Comparison of ENCODE assay signal across 9 cellular contexts in the genomic region with DNA sequence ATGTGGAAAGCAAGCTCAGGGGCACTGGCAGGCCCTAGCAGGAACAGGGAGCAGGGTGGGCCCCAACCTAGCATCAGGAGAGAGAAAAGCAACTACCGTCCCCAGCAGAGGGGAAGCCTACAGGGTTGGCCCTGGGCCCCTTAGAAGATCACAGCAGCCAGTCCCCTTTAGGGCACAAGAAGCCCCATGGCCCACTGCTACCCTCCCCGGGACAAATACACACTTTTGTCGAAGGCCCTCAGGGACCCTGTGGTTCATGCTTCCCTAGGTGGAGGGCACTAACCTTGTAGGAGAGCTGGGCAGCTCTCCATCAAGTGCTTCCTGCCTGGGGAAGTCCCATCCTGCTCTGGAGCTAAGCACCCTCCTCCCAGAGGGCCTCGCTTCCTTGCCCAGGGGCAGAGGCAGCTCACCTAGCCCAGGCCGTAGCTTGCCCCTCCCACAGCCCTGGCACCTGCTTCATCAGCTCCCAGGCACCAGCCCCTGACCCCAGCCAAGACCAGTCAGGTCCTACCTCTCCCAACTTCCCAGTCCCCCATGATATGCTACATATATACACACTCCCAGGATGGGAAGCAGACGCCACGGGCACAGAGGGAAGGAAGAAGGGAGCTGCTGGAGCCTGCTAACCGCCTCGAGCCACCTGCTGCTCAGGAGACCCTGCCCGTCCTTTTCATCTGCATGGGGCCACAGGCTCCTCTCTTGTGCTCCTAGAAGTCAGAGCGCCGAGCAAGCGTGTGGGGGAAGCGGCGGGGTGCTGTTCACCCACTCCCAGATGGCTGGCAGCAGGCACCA. TPM values are rescaled to one million over a fixed set of nuclear protein-coding genes. Genes with fewer than 3 reads are reported as not detected.
DNase-seq lines count a peak whose midpoint lies in the region; ATAC-seq lines count a peak whose summit lies in the region.
"Had no signal": no experiment of that assay in that cellular context is flagged by ENCODE, and none has a peak within 500 bp of the region (broad histone marks: within the 10 kb centered on the region; RNA-seq: fewer than 3 reads in every experiment).

No MANE protein-coding gene starts in this region.

- peaks cover 23% of the 10 kb centered on the region for H3K4me1 ChIP-seq in rectal smooth muscle tissue (ENCODE audit: control insufficient read depth, insufficient read depth, low read length)

- peak overlapping the region; percentile 52 for H3K27ac Mint-ChIP-seq in central memory CD8-positive, alpha-beta T cell (ENCODE audit: low read depth)

- H3K4me3 ChIP-seq in H7 (ENCODE audit: insufficient read depth, low read depth, low read length) (no peak overlapping the region), rectal smooth muscle tissue (ENCODE audit: low read length) (no peak overlapping the region)

- peaks cover 75% of the 10 kb centered on the region for H3K36me3 Mint-ChIP-seq in central memory CD8-positive, alpha-beta T cell (ENCODE audit: insufficient read depth)

- no peak for ATAC-seq in central memory CD8-positive, alpha-beta T cell (replicated peaks; ENCODE audit: extremely low read depth, poor library complexity, severe bottlenecking)
- no peak for ATAC-seq in HG02588 (IDR thresholded peaks at IDR 0.05; ENCODE audit: unreplicated experiment)

- H3K4me1 Mint-ChIP-seq in central memory CD8-positive, alpha-beta T cell, result peaks cover 59% of the 10 kb centered on the region

- no peaks in the 10 kb centered on the region for H3K27me3 Mint-ChIP-seq in central memory CD8-positive, alpha-beta T cell

- H3K36me3 ChIP-seq in H7 (replicated peaks; ENCODE audit: control insufficient read depth, insufficient read depth, low read length) (peaks cover 18% of the 10 kb centered on the region), rectal smooth muscle tissue (ENCODE audit: control insufficient read depth, insufficient read depth, low read length) (peaks cover 49% of the 10 kb centered on the region)

- DNase-seq in NCI-H2029 (lab: John Stamatoyannopoulos, UW) (peak; percentile 21), NCI-H2029 treated with DMSO at 0.1 percent for 48 hours (lab: John Stamatoyannopoulos, UW) (no peak), H7 (peak; percentile 65), putamen (ENCODE audit: low spot score) (no peak), NCI-H2227 treated with DMSO at 0.1 percent for 48 hours (lab: John Stamatoyannopoulos, UW) (no peak)
- no peak for DNase-seq in central memory CD8-positive, alpha-beta T cell (ENCODE audit: low spot score in 2 of 2)
- DNase-seq: NCI-H1105 treated with DMSO at 0.1 percent for 48 hours had no signal

- H3K27ac ChIP-seq in rectal smooth muscle tissue (ENCODE audit: low read depth, low read length), result peak overlapping the region; percentile 85

- H3K4me3 Mint-ChIP-seq in central memory CD8-positive, alpha-beta T cell, result no peak overlapping the region

- no peak overlapping the region for H3K9ac ChIP-seq in rectal smooth muscle tissue (ENCODE audit: low read length)

- no peaks in the 10 kb centered on the region for H3K9me3 Mint-ChIP-seq in central memory CD8-positive, alpha-beta T cell

- H3K27me3 ChIP-seq in H7 (ENCODE audit: control insufficient read depth, insufficient read depth, low read length) (no peaks in the 10 kb centered on the region), rectal smooth muscle tissue (ENCODE audit: control insufficient read depth, insufficient read depth, low read length) (no peaks in the 10 kb centered on the region)

RNA-seq across cellular contexts. Expression of gene SUN2, which starts 20.1 kb away (rescaled TPM):
- total RNA-seq in H7 (2014; rRNA removed; shearing (Covaris generic)), result 31.8 and 33.4 TPM in 2 replicates

RNA-seq across cellular contexts. Expression of gene GTPBP1, which starts 29.9 kb away (rescaled TPM):
- 71.4 and 92.1 TPM in 2 replicates for total RNA-seq in H7 (2014; rRNA removed; shearing (Covaris generic))

RNA-seq across cellular contexts. Expression of gene JOSD1, which starts 34.9 kb away (rescaled TPM):
- total RNA-seq in H7 (2014; rRNA removed; shearing (Covaris generic)), result 33.8 and 34.2 TPM in 2 replicates

RNA-seq across cellular contexts. Expression of gene TOMM22, which starts 53.9 kb away (rescaled TPM):
- 70.8 and 79.3 TPM in 2 replicates for total RNA-seq in H7 (2014; rRNA removed; shearing (Covaris generic))

RNA-seq across cellular contexts. Expression of gene DNAL4, which starts 58.3 kb away (rescaled TPM):
- 19.0 and 26.8 TPM in 2 replicates for total RNA-seq in H7 (2014; rRNA removed; shearing (Covaris generic))

Comparison
In these comparisons a context has a peak if more than half of its experiments do, and no peak if none do; other contexts are left out.
1. DNase-seq: peak in NCI-H2029 (single experiment) and H7 (single experiment); none in NCI-H2029 treated with DMSO at 0.1 percent for 48 hours (single experiment), central memory CD8-positive, alpha-beta T cell (0 of 2), putamen (single experiment) and NCI-H2227 treated with DMSO at 0.1 percent for 48 hours (single experiment).